ENCODE assay signal across 27 cellular contexts in genomic region chr22:18999416-18999815, GRCh38.
"Had no signal": no experiment of that assay in that cellular context is flagged by ENCODE, and none has a peak within 500 bp of the region (broad histone marks: within the 10 kb centered on the region; RNA-seq: fewer than 3 reads in every experiment).

No MANE protein-coding gene starts in this region.

- ATAC-seq: activated CD4-positive, alpha-beta T cell treated with anti-CD3 and anti-CD28 coated beads for 36 hours; body of pancreas; gastroesophageal sphincter; heart right ventricle; T-helper 17 cell had no signal

- H3K9me3 Mint-ChIP-seq: activated CD4-positive, alpha-beta T cell treated with anti-CD3 and anti-CD28 coated beads, Interleukin-2, amount 10 ng/mL, durations not matched to agents 24 days and 14 days; activated CD8-positive, alpha-beta T cell treated with anti-CD3 and anti-CD28 coated beads for 36 hours; activated naive CD4-positive, alpha-beta T cell treated with anti-CD3 and anti-CD28 coated beads for 36 hours; activated naive CD4-positive, alpha-beta T cell treated with anti-CD3 and anti-CD28 coated beads, Interleukin-2, amount 50 U/mL, for 24 hours; activated naive CD8-positive, alpha-beta T cell treated with anti-CD3 and anti-CD28 coated beads for 36 hours; activated naive CD8-positive, alpha-beta T cell treated with anti-CD3 and anti-CD28 coated beads, Interleukin-2, amount 50 U/mL, for 24 hours; activated T-helper 1 cell treated with anti-CD3 and anti-CD28 coated beads, Interleukin-12 subunit alpha, Interleukin-12 subunit beta, Interleukin-2, Interleukin-4 antibody, amounts not matched to agents 30 ng/mL and 10 ng/mL and 1 ng/mL, durations not matched to agents 14 hours and 24 hours and 36 hours; activated T-helper 2 cell treated with anti-CD3 and anti-CD28 coated beads, Interferon-gamma antibody, Interleukin-2, Interleukin-4, amounts not matched to agents 10 μg/mL and 5 μg/mL and 100 μg/mL, durations not matched to agents 14 hours and 24 hours and 36 hours; T-helper 2 cell treated with Interferon-gamma antibody and Interleukin-4, amounts not matched to agents 5 μg/mL and 100 μg/mL, for 36 hours had no signal

- H3K27ac Mint-ChIP-seq: activated CD4-positive, alpha-beta T cell treated with anti-CD3 and anti-CD28 coated beads for 36 hours; activated CD4-positive, alpha-beta T cell treated with anti-CD3 and anti-CD28 coated beads, Interleukin-2, amount 10 ng/mL, durations not matched to agents 24 days and 14 days; activated CD8-positive, alpha-beta T cell treated with anti-CD3 and anti-CD28 coated beads for 36 hours; activated naive CD4-positive, alpha-beta T cell treated with anti-CD3 and anti-CD28 coated beads for 36 hours; activated naive CD4-positive, alpha-beta T cell treated with anti-CD3 and anti-CD28 coated beads, Interleukin-2, amount 50 U/mL, for 24 hours; activated naive CD8-positive, alpha-beta T cell treated with anti-CD3 and anti-CD28 coated beads for 36 hours; activated naive CD8-positive, alpha-beta T cell treated with anti-CD3 and anti-CD28 coated beads, Interleukin-2, amount 50 U/mL, for 24 hours; activated T-helper 1 cell treated with anti-CD3 and anti-CD28 coated beads, Interleukin-12 subunit alpha, Interleukin-12 subunit beta, Interleukin-2, Interleukin-4 antibody, amounts not matched to agents 30 ng/mL and 10 ng/mL and 1 ng/mL, durations not matched to agents 14 hours and 24 hours and 36 hours; activated T-helper 2 cell treated with anti-CD3 and anti-CD28 coated beads, Interferon-gamma antibody, Interleukin-2, Interleukin-4, amounts not matched to agents 10 μg/mL and 5 μg/mL and 100 μg/mL, durations not matched to agents 14 hours and 24 hours and 36 hours; T-helper 17 cell; T-helper 2 cell treated with Interferon-gamma antibody and Interleukin-4, amounts not matched to agents 5 μg/mL and 100 μg/mL, for 36 hours had no signal

- H3K36me3 Mint-ChIP-seq: activated naive CD4-positive, alpha-beta T cell treated with anti-CD3 and anti-CD28 coated beads, Interleukin-2, amount 50 U/mL, for 24 hours; activated naive CD8-positive, alpha-beta T cell treated with anti-CD3 and anti-CD28 coated beads for 36 hours had no signal

- H3K4me3 Mint-ChIP-seq: activated CD4-positive, alpha-beta T cell treated with anti-CD3 and anti-CD28 coated beads for 36 hours; activated CD4-positive, alpha-beta T cell treated with anti-CD3 and anti-CD28 coated beads, Interleukin-2, amount 10 ng/mL, durations not matched to agents 24 days and 14 days; activated CD8-positive, alpha-beta T cell treated with anti-CD3 and anti-CD28 coated beads for 36 hours; activated naive CD4-positive, alpha-beta T cell treated with anti-CD3 and anti-CD28 coated beads for 36 hours; activated naive CD4-positive, alpha-beta T cell treated with anti-CD3 and anti-CD28 coated beads, Interleukin-2, amount 50 U/mL, for 24 hours; activated naive CD8-positive, alpha-beta T cell treated with anti-CD3 and anti-CD28 coated beads for 36 hours; activated naive CD8-positive, alpha-beta T cell treated with anti-CD3 and anti-CD28 coated beads, Interleukin-2, amount 50 U/mL, for 24 hours; activated T-helper 1 cell treated with anti-CD3 and anti-CD28 coated beads, Interleukin-12 subunit alpha, Interleukin-12 subunit beta, Interleukin-2, Interleukin-4 antibody, amounts not matched to agents 30 ng/mL and 10 ng/mL and 1 ng/mL, durations not matched to agents 14 hours and 24 hours and 36 hours; T-helper 17 cell; T-helper 2 cell treated with Interferon-gamma antibody and Interleukin-4, amounts not matched to agents 5 μg/mL and 100 μg/mL, for 36 hours had no signal

- DNase-seq: activated CD4-positive, alpha-beta T cell treated with anti-CD3 and anti-CD28 coated beads, Interleukin-2, amount 10 ng/mL, durations not matched to agents 24 days and 14 days; activated CD4-positive, alpha-beta T cell treated with anti-CD3 and anti-CD28 coated beads, Interleukin-2, amount 50 U/mL, for 4 hours; activated CD4-positive, CD25-positive, alpha-beta regulatory T cell; activated CD4-positive, CD25-positive, alpha-beta regulatory T cell treated with anti-CD3 and anti-CD28 coated beads, Interleukin-2, amount 50 U/mL, for 72 hours; activated effector memory CD4-positive, alpha-beta T cell treated with anti-CD3 and anti-CD28 coated beads, Interleukin-2, amount 50 U/mL, for 16 hours; amygdala; body of pancreas; central memory CD4-positive, alpha-beta T cell; cerebellar nuclear complex; colonic mucosa; effector CD8-positive, alpha-beta T cell; esophagus squamous epithelium; foreskin melanocyte; heart right ventricle; T-helper 1 cell; T-helper 17 cell; T1000 had no signal

- H3K4me1 Mint-ChIP-seq: activated CD4-positive, alpha-beta T cell treated with anti-CD3 and anti-CD28 coated beads for 36 hours; activated CD4-positive, alpha-beta T cell treated with anti-CD3 and anti-CD28 coated beads, Interleukin-2, amount 10 ng/mL, durations not matched to agents 24 days and 14 days; activated naive CD4-positive, alpha-beta T cell treated with anti-CD3 and anti-CD28 coated beads, Interleukin-2, amount 50 U/mL, for 24 hours; activated naive CD8-positive, alpha-beta T cell treated with anti-CD3 and anti-CD28 coated beads for 36 hours; activated naive CD8-positive, alpha-beta T cell treated with anti-CD3 and anti-CD28 coated beads, Interleukin-2, amount 50 U/mL, for 24 hours had no signal
